In the genomic region with DNA sequence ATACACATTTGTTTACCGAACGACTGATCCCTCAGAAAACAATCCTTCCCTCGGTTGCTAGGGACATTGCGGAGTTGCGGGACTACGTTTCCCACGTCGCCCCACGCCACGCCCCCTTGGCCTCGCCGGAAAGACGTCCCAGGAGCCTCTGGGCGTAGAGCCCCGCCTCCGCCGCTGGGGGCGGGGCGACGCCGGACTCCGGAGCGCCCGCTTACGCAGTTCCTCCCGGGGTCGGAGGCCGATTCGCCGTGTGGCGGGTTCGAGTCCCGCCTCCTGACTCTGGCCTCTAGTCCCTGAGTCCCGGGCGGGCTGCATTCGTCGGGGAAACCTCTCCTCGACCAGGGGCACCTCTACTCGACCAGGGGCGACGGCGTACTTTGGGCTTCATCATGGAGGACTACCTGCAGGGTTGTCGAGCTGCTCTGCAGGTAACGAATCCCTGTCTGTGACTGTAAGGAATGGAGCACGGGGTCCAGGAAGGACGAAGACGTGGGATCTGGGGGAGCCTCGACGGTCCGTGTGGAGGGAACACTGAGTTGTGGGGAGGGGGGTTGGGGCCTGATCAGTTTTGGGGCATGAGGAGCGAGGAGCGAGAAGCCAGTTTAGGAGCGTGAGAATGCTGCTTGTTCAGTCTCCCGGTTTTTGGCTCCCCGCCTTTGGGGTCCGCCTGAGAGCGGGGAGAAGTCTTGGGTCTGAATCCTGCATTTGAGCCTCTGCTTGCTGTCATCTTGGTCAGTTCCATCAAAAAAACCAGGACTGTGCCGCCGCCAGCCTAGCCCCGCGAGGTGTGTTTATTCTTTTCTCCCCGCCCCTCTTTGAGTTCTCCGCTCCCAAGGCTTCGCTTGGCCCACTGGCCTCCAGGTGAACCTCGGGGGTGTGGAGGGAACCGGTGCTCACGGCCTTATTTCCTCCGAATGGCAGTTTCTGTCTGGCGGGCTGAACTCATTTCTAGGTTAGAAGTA, we compare ENCODE assay signal across 7 cellular contexts. TPM values are rescaled to one million over a fixed set of nuclear protein-coding genes. Genes with fewer than 3 reads are reported as not detected.
DNase-seq lines count a peak whose midpoint lies in the region; ATAC-seq and TF ChIP-seq lines count a peak whose summit lies in the region.

A gene with protein sequence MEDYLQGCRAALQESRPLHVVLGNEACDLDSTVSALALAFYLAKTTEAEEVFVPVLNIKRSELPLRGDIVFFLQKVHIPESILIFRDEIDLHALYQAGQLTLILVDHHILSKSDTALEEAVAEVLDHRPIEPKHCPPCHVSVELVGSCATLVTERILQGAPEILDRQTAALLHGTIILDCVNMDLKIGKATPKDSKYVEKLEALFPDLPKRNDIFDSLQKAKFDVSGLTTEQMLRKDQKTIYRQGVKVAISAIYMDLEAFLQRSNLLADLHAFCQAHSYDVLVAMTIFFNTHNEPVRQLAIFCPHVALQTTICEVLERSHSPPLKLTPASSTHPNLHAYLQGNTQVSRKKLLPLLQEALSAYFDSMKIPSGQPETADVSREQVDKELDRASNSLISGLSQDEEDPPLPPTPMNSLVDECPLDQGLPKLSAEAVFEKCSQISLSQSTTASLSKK (plus strand): TSS at position 206 of the 962 bp plus-strand sequence. CDS start 184 bp downstream, at position 390.

- peak within 1 kb of the TSS; percentile 83 for H3K9ac ChIP-seq in iPS-18a (ENCODE audit: low read length)
- H3K9ac ChIP-seq in skeletal muscle satellite cell (ENCODE audit: low read depth, low read length), result peak within 1 kb of the TSS; percentile 87

- H3K4me1 ChIP-seq in iPS-18a (ENCODE audit: control insufficient read depth, low read depth, low read length), result peaks cover 19% of the 10 kb centered on the region
- peaks cover 45% of the 10 kb centered on the region for H3K4me1 ChIP-seq in skeletal muscle satellite cell (ENCODE audit: control insufficient read depth, insufficient read depth, low read length)

- peak within 1 kb of the TSS; percentile 91 for H3K4me2 ChIP-seq in skeletal muscle satellite cell (ENCODE audit: low read length)

- ATAC-seq in GM18520 (IDR thresholded peaks at IDR 0.05; ENCODE audit: unreplicated experiment), result peak; percentile 64
- ATAC-seq in HG03135 (IDR thresholded peaks at IDR 0.05; ENCODE audit: unreplicated experiment), result peak; percentile 66

- H3K9me3 ChIP-seq in iPS-18a (ENCODE audit: control insufficient read depth, low read depth, low read length), result no peaks in the 10 kb centered on the region
- H3K9me3 ChIP-seq in skeletal muscle satellite cell (replicated peaks; ENCODE audit: low read length), result no peaks in the 10 kb centered on the region

- DNase-seq in NCI-H2227 (lab: John Stamatoyannopoulos, UW; ENCODE audit: unreplicated experiment) (peak; percentile 99), T47D (ENCODE audit: low read depth in 1 of 2, low spot score in 1 of 2) (peak; percentile 95 to 99)

- H3K36me3 ChIP-seq in iPS-18a (ENCODE audit: control insufficient read depth, low read depth, low read length), result no peaks in the 10 kb centered on the region
- H3K36me3 ChIP-seq in skeletal muscle satellite cell (ENCODE audit: insufficient read depth, low read length), result no peaks in the 10 kb centered on the region

- peak within 1 kb of the TSS; percentile 93 for H3K27ac ChIP-seq in VCaP
- peak within 1 kb of the TSS; percentile 93 for H3K27ac ChIP-seq in iPS-18a (ENCODE audit: low read length)

- H3K4me3 ChIP-seq in iPS-18a (ENCODE audit: low read length) (peak within 1 kb of the TSS; percentile 99), skeletal muscle satellite cell (ENCODE audit: low read length) (peak within 1 kb of the TSS; percentile 87)

- in situ Hi-C loops in T47D (cut with HindIII; ENCODE audit: low pct_unique_long_range_greater_than_20kb, low sequenced_read_pairs), result no loop called here

- TF ChIP-seq CTCF in VCaP (conservative IDR thresholded peaks at IDR 0.05), result no peak

- H3K27me3 ChIP-seq in iPS-18a (ENCODE audit: control insufficient read depth, insufficient read depth, low read length), result no peaks in the 10 kb centered on the region
- H3K27me3 ChIP-seq in skeletal muscle satellite cell (ENCODE audit: control insufficient read depth, insufficient read depth, low read length), result no peaks in the 10 kb centered on the region

RNA-seq across cellular contexts. Expression of the gene that starts here (rescaled TPM):
- total RNA-seq in skeletal muscle satellite cell (2012; rRNA removed), result 4.1 and 8.5 TPM in 2 replicates

Comparison
In these comparisons a context has a peak if more than half of its experiments do, and no peak if none do; other contexts are left out.
1. Peak in every context shown above with its lines: DNase-seq, ATAC-seq, H3K4me3 ChIP-seq and H3K27ac ChIP-seq.